Comparison of ENCODE assay signal across 11 cellular contexts in genomic region chr5:159156426-159156835, GRCh38. TPM values are rescaled to one million over a fixed set of nuclear protein-coding genes. Genes with fewer than 3 reads are reported as not detected.
DNase-seq lines count a peak whose midpoint lies in the region; ATAC-seq and TF ChIP-seq lines count a peak whose summit lies in the region.
"Had no signal": no experiment of that assay in that cellular context is flagged by ENCODE, and none has a peak within 500 bp of the region (broad histone marks: within the 10 kb centered on the region; RNA-seq: fewer than 3 reads in every experiment).

No MANE protein-coding gene starts in this region.

- H4K20me1 ChIP-seq in DOHH2 (ENCODE audit: control insufficient read depth, insufficient read depth, low read depth, low read length): no peaks in the 10 kb centered on the region
- peaks cover 9% of the 10 kb centered on the region for H4K20me1 ChIP-seq in OCI-LY3 (ENCODE audit: insufficient read depth, low read length)
- H4K20me1 ChIP-seq in Karpas-422 (ENCODE audit: insufficient read depth, low read depth, low read length): peaks cover 14% of the 10 kb centered on the region; the same call in 1 of the 2 replicates

- peaks cover 26% of the 10 kb centered on the region for H3K4me1 Mint-ChIP-seq in activated T-helper 2 cell treated with anti-CD3 and anti-CD28 coated beads, Interferon-gamma antibody, Interleukin-2, Interleukin-4, amounts not matched to agents 10 μg/mL and 5 μg/mL and 100 μg/mL, durations not matched to agents 14 hours and 24 hours and 36 hours (ENCODE audit: low read depth)

- H3K4me1 ChIP-seq in DOHH2 (ENCODE audit: control insufficient read depth, low read length) (peaks cover 17% of the 10 kb centered on the region), OCI-LY3 (ENCODE audit: low read length) (peaks cover 20% of the 10 kb centered on the region), mucosa of descending colon (ENCODE audit: low read depth) (no peaks in the 10 kb centered on the region), Karpas-422 (ENCODE audit: low read length) (peaks cover 10% of the 10 kb centered on the region)
- H3K4me1 ChIP-seq: psoas muscle had no signal

- H3K9me3 ChIP-seq in DOHH2 (ENCODE audit: control insufficient read depth, insufficient read depth, low read length): no peaks in the 10 kb centered on the region
- H3K9me3 ChIP-seq in OCI-LY3 (ENCODE audit: insufficient read depth, low read length): no peaks in the 10 kb centered on the region
- H3K9me3 ChIP-seq in mucosa of descending colon: no peaks in the 10 kb centered on the region
- H3K9me3 ChIP-seq in Karpas-422 (ENCODE audit: low read length): no peaks in the 10 kb centered on the region
- H3K9me3 ChIP-seq: psoas muscle had no signal

- DNase-seq in mucosa of descending colon (no peak), NAMALWA (ENCODE audit: low spot score) (no peak), Karpas-422 (no peak)
- no peak for DNase-seq in activated T-helper 2 cell treated with anti-CD3 and anti-CD28 coated beads, Interferon-gamma antibody, Interleukin-2, Interleukin-4, amounts not matched to agents 10 μg/mL and 5 μg/mL and 100 μg/mL, durations not matched to agents 14 hours and 24 hours and 36 hours (ENCODE audit: low spot score)
- DNase-seq: psoas muscle; stimulated activated CD4-positive, alpha-beta T cell treated with anti-CD3 and anti-CD28 coated beads, Interleukin-4, amount 100 ng/mL, for 4 hours had no signal

- H3K9me2 ChIP-seq in DOHH2 (replicated peaks; ENCODE audit: control insufficient read depth, low read length): no peaks in the 10 kb centered on the region
- H3K9me2 ChIP-seq in Karpas-422 (replicated peaks; ENCODE audit: insufficient read depth, low read length): no peaks in the 10 kb centered on the region

- H3K9ac ChIP-seq in OCI-LY3 (ENCODE audit: low read length) (no peak overlapping the region), Karpas-422 (ENCODE audit: low read length) (no peak overlapping the region)

- H3K27ac ChIP-seq in DOHH2 (ENCODE audit: low read depth, low read length): no peak overlapping the region
- H3K27ac ChIP-seq in OCI-LY3 (ENCODE audit: low read length): peak overlapping the region; percentile 70
- no peak overlapping the region for H3K27ac ChIP-seq in Karpas-422 (ENCODE audit: low read length)
- H3K27ac ChIP-seq: hepatocyte, psoas muscle had no signal

- peak overlapping the region; percentile 8; the same call in 1 of the 2 replicates for H3K4me2 ChIP-seq in DOHH2 (ENCODE audit: low read length)
- H3K4me2 ChIP-seq in OCI-LY3 (ENCODE audit: low read length): peak overlapping the region; percentile 59
- no peak overlapping the region for H3K4me2 ChIP-seq in Karpas-422 (ENCODE audit: low read depth, low read length, poor library complexity, severe bottlenecking)
- H3K4me2 ChIP-seq: hepatocyte had no signal

- peaks cover 57% of the 10 kb centered on the region for H3K36me3 Mint-ChIP-seq in activated T-helper 2 cell treated with anti-CD3 and anti-CD28 coated beads, Interferon-gamma antibody, Interleukin-2, Interleukin-4, amounts not matched to agents 10 μg/mL and 5 μg/mL and 100 μg/mL, durations not matched to agents 14 hours and 24 hours and 36 hours (ENCODE audit: low read depth)

- TF ChIP-seq CTCF in DOHH2 (IDR thresholded peaks at IDR 0.05; ENCODE audit: low read depth, low read length, poor library complexity, severe bottlenecking): no peak
- no peak for TF ChIP-seq CTCF in OCI-LY3 (IDR thresholded peaks at IDR 0.05; ENCODE audit: low read depth, low read length)
- TF ChIP-seq CTCF in mucosa of descending colon (IDR thresholded peaks at IDR 0.05): no peak

- H3K36me3 ChIP-seq in DOHH2 (ENCODE audit: control insufficient read depth, low read length) (peaks cover 62% of the 10 kb centered on the region), OCI-LY3 (replicated peaks; ENCODE audit: low read depth, low read length) (peaks cover 24% of the 10 kb centered on the region), mucosa of descending colon (ENCODE audit: low read depth) (no peaks in the 10 kb centered on the region), Karpas-422 (ENCODE audit: insufficient read depth, low read length) (peaks cover 46% of the 10 kb centered on the region)

- peaks cover 1% of the 10 kb centered on the region for H3K27me3 Mint-ChIP-seq in activated T-helper 2 cell treated with anti-CD3 and anti-CD28 coated beads, Interferon-gamma antibody, Interleukin-2, Interleukin-4, amounts not matched to agents 10 μg/mL and 5 μg/mL and 100 μg/mL, durations not matched to agents 14 hours and 24 hours and 36 hours (ENCODE audit: low read depth)

- H3K4me3 Mint-ChIP-seq in activated T-helper 2 cell treated with anti-CD3 and anti-CD28 coated beads, Interferon-gamma antibody, Interleukin-2, Interleukin-4, amounts not matched to agents 10 μg/mL and 5 μg/mL and 100 μg/mL, durations not matched to agents 14 hours and 24 hours and 36 hours (ENCODE audit: low read depth): no peak overlapping the region

- H3K27me3 ChIP-seq in DOHH2 (ENCODE audit: control insufficient read depth, low read length) (no peaks in the 10 kb centered on the region), OCI-LY3 (ENCODE audit: low read depth, low read length) (no peaks in the 10 kb centered on the region), Karpas-422 (ENCODE audit: low read length) (no peaks in the 10 kb centered on the region)
- H3K27me3 ChIP-seq: hepatocyte had no signal

- H3K27ac Mint-ChIP-seq in activated T-helper 2 cell treated with anti-CD3 and anti-CD28 coated beads, Interferon-gamma antibody, Interleukin-2, Interleukin-4, amounts not matched to agents 10 μg/mL and 5 μg/mL and 100 μg/mL, durations not matched to agents 14 hours and 24 hours and 36 hours: no peak overlapping the region

- intact Hi-C loops in mucosa of descending colon (cut with DNase I, micrococcal nuclease): loop anchor here in 1 of 2 donors (10.0 kb wide), 2 partner anchors 108 to 158 kb away; partner anchors contain the start of gene UBLCP1
- intact Hi-C loops in activated T-helper 2 cell treated with anti-CD3 and anti-CD28 coated beads, Interferon-gamma antibody, Interleukin-2, Interleukin-4, amounts not matched to agents 10 μg/mL and 5 μg/mL and 100 μg/mL, durations not matched to agents 14 hours and 24 hours and 36 hours (cut with micrococcal nuclease): loop anchor here (1.0 to 10.0 kb wide), 4 partner anchors 106 to 828 kb away; partner anchors contain the start of gene UBLCP1

- peaks cover 11% of the 10 kb centered on the region; the same call in 1 of the 2 replicates for H3F3A ChIP-seq in DOHH2 (ENCODE audit: control insufficient read depth, insufficient read depth)

- H3K79me2 ChIP-seq in DOHH2 (ENCODE audit: control insufficient read depth, low read length): no peaks in the 10 kb centered on the region
- H3K79me2 ChIP-seq in OCI-LY3 (ENCODE audit: low read length): peaks cover 5% of the 10 kb centered on the region; the same call in 1 of the 2 replicates
- no peaks in the 10 kb centered on the region for H3K79me2 ChIP-seq in Karpas-422 (ENCODE audit: low read length)
- H3K79me2 ChIP-seq: hepatocyte had no signal

- no peak overlapping the region for H2AFZ ChIP-seq in OCI-LY3 (ENCODE audit: low read depth, low read length)
- no peak overlapping the region for H2AFZ ChIP-seq in Karpas-422 (ENCODE audit: low read length)
- H2AFZ ChIP-seq: hepatocyte had no signal

- H3K4me3 ChIP-seq in DOHH2 (ENCODE audit: low read length) (no peak overlapping the region), OCI-LY3 (ENCODE audit: low read length) (peak overlapping the region; percentile 19; the same call in 1 of the 2 replicates), mucosa of descending colon (no peak overlapping the region), Karpas-422 (ENCODE audit: low read length) (no peak overlapping the region)
- H3K4me3 ChIP-seq: hepatocyte, psoas muscle had no signal

- H3K9me3 Mint-ChIP-seq in activated T-helper 2 cell treated with anti-CD3 and anti-CD28 coated beads, Interferon-gamma antibody, Interleukin-2, Interleukin-4, amounts not matched to agents 10 μg/mL and 5 μg/mL and 100 μg/mL, durations not matched to agents 14 hours and 24 hours and 36 hours: no peaks in the 10 kb centered on the region

- peak; percentile 26 for ATAC-seq in GM19395 (IDR thresholded peaks at IDR 0.05; ENCODE audit: unreplicated experiment)
- peak; percentile 7 for ATAC-seq in mucosa of descending colon
- no peak for ATAC-seq in HG02610 (IDR thresholded peaks at IDR 0.05; ENCODE audit: unreplicated experiment)

RNA-seq across cellular contexts. Expression of gene RNF145, which starts 52.9 kb away (rescaled TPM):
- 10 to 100 TPM; 50.0 to 72.6 (median 57.2) TPM for total RNA-seq in mucosa of descending colon
- 113 and 124 TPM in 2 replicates for total RNA-seq in activated T-helper 2 cell treated with anti-CD3 and anti-CD28 coated beads, Interferon-gamma antibody, Interleukin-2, Interleukin-4, amounts not matched to agents 10 μg/mL and 5 μg/mL and 100 μg/mL, durations not matched to agents 14 hours and 24 hours and 36 hours
- total RNA-seq in Karpas-422 (2014; rRNA removed; shearing (Covaris generic); ENCODE audit: low replicate concordance): 68.7 and 113 TPM in 2 replicates

RNA-seq across cellular contexts. Expression of gene EBF1, which starts 56.7 kb away (rescaled TPM):
- 10 to 100 TPM in 1 of 3 donors, 1 to 10 TPM in 2; 3.8 to 16.6 (median 7.5) TPM for total RNA-seq in mucosa of descending colon
- 0.16 TPM in 1 of 2 replicates, not detected in the other for total RNA-seq in activated T-helper 2 cell treated with anti-CD3 and anti-CD28 coated beads, Interferon-gamma antibody, Interleukin-2, Interleukin-4, amounts not matched to agents 10 μg/mL and 5 μg/mL and 100 μg/mL, durations not matched to agents 14 hours and 24 hours and 36 hours
- total RNA-seq in Karpas-422 (2014; rRNA removed; shearing (Covaris generic); ENCODE audit: low replicate concordance): 93.1 and 101 TPM in 2 replicates
